In the genomic region with DNA sequence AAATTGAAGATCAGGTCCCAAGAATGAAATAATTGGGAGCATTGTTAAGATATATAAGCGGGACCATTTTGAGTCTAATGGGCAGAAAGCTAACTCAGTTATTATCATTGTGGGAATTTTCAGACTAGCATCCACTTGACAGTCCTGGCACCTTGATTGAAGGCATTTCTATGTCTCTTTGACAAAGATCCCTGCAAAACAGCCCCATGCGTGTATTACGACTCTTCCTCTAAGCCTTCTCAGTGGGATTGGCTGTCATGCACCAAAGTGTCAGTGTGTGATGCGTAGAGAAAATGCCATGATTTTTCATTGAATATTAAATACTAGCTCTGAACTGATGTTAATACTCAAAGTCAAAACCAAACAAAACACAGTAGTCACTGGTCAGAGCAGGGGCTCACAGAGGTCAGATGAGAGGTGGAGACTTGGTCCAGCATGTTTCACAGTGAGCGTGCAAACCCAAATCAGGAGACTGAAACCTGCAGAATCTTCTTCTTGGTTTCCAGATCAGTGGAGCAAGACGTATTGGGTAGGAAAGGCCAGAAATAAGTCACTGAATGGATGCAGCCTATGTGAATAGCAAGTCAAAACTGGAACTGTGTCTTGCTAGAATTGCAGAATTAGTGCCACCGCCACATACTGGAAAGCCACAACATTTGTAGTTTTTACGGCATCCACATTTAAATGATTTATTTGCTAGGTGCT, we compare ENCODE assay signal across 15 cellular contexts.
DNase-seq lines count a peak whose midpoint lies in the region; ATAC-seq, FAIRE-seq and TF ChIP-seq lines count a peak whose summit lies in the region.
"Had no signal": no experiment of that assay in that cellular context is flagged by ENCODE, and none has a peak within 500 bp of the region (broad histone marks: within the 10 kb centered on the region; RNA-seq: fewer than 3 reads in every experiment).

No MANE protein-coding gene starts in this region.

- SMC1A ChIA-PET in GM12878 (lab: Charles Lee; ENCODE audit: uncharacterized antibody, unreplicated experiment), result no interaction called here

- DNase-seq in GM12878 (ENCODE audit: low read depth, low spot score), result peak; percentile 7
- no peak for DNase-seq in ovary
- DNase-seq in chondrocyte (ENCODE audit: low spot score), result no peak
- DNase-seq in activated T-cell treated with anti-CD3 and anti-CD28 coated beads, Interleukin-2, amount 50 U/mL, for 4 hours, result no peak
- no peak for DNase-seq in SW480 (ENCODE audit: low spot score)
- DNase-seq: NCI-H2171 treated with DMSO at 0.1 percent for 48 hours, right lobe of liver, trophoblast cell had no signal

- in situ Hi-C loops in GM12878 (cut with MboI), result no loop called here

- no peaks in the 10 kb centered on the region for H4K20me1 ChIP-seq in GM12878 (ENCODE audit: control insufficient read depth, insufficient read depth)

- TF ChIP-seq RAD21 in GM12878 (IDR thresholded peaks at IDR 0.05; ENCODE audit: insufficient read depth, low read depth, low read length), result no peak

- H2AFZ ChIP-seq in GM12878 (ENCODE audit: control insufficient read depth, low read depth, low read length), result no peak overlapping the region

- BruUV-seq in GM12878 (replicated peaks; lab: Mats Ljungman, UMichigan), result no TSS peak

- TF ChIP-seq EP300 in GM12878 (IDR thresholded peaks at IDR 0.05; ENCODE audit: borderline replicate concordance in 1 of 2, control insufficient read depth in 1 of 2, low read depth in 2 of 2, low read length in 2 of 2) (no peak; a peak in 1 of 4 replicates), ovary (IDR thresholded peaks at IDR 0.05) (no peak)

- ATAC-seq in GM18511 (IDR thresholded peaks at IDR 0.05; ENCODE audit: unreplicated experiment), result peak; percentile 96
- ATAC-seq in GM21423 (IDR thresholded peaks at IDR 0.05; ENCODE audit: unreplicated experiment), result peak; percentile 90
- ATAC-seq in HG03039 (IDR thresholded peaks at IDR 0.05; ENCODE audit: unreplicated experiment), result peak; percentile 87
- peak; percentile 42 for ATAC-seq in GM12878
- ATAC-seq in activated T-cell treated with anti-CD3 and anti-CD28 coated beads, Interleukin-2, amount 50 U/mL, for 4 hours, result no peak
- ATAC-seq: HCT116, right lobe of liver had no signal

- WGBS in GM12878 (ENCODE audit: insufficient coverage, insufficient replicate concordance, low lambda C conversion rate, missing lambda C conversion rate), result 26% methylated on average over 8 of the region's 8 CpGs
- 98% methylated on average over 8 of the region's 8 CpGs for WGBS in ovary, 3 donors

- H3K27me3 ChIP-seq in GM12878 (replicated peaks in 1 of 2; ENCODE audit: control insufficient read depth in 2 of 2, insufficient read depth in 2 of 2, low read length in 1 of 2) (no peaks in the 10 kb centered on the region), ovary (no peaks in the 10 kb centered on the region)
- H3K27me3 ChIP-seq: right lobe of liver had no signal

- no peak overlapping the region for H3K9ac ChIP-seq in GM12878 (ENCODE audit: control insufficient read depth, insufficient read depth, low read length)

- no peaks in the 10 kb centered on the region for H3K9me3 ChIP-seq in GM12878 (replicated peaks; ENCODE audit: control insufficient read depth, insufficient read depth, low read length)
- no peaks in the 10 kb centered on the region for H3K9me3 ChIP-seq in ovary
- H3K9me3 ChIP-seq: right lobe of liver had no signal

- H3K36me3 Mint-ChIP-seq in chondrocyte (ENCODE audit: low read depth), result no peaks in the 10 kb centered on the region
- no peaks in the 10 kb centered on the region for H3K36me3 Mint-ChIP-seq in activated T-cell treated with anti-CD3 and anti-CD28 coated beads, Interleukin-2, amount 50 U/mL, for 4 hours (ENCODE audit: insufficient read depth)

- H3K4me3 ChIP-seq in GM12878, result no peak overlapping the region
- H3K4me3 ChIP-seq in ovary, result no peak overlapping the region
- H3K4me3 ChIP-seq: right lobe of liver had no signal

- peaks cover 7% of the 10 kb centered on the region for H3K4me1 Mint-ChIP-seq in chondrocyte (ENCODE audit: low read depth)
- no peaks in the 10 kb centered on the region for H3K4me1 Mint-ChIP-seq in activated T-cell treated with anti-CD3 and anti-CD28 coated beads, Interleukin-2, amount 50 U/mL, for 4 hours (ENCODE audit: low read depth)

- no peak overlapping the region for H3K27ac Mint-ChIP-seq in chondrocyte (ENCODE audit: unreplicated experiment)
- H3K27ac Mint-ChIP-seq: B cell; T-helper 1 cell treated with Interleukin-12 subunit alpha and Interleukin-12 subunit beta and Interleukin-4 antibody, amounts not matched to agents 30 μg/mL and 1 μg/mL, for 36 hours had no signal

- H3K4me3 Mint-ChIP-seq in chondrocyte (ENCODE audit: unreplicated experiment), result no peak overlapping the region
- H3K4me3 Mint-ChIP-seq in activated T-cell treated with anti-CD3 and anti-CD28 coated beads, Interleukin-2, amount 50 U/mL, for 4 hours, result no peak overlapping the region
- H3K4me3 Mint-ChIP-seq: B cell; T-helper 1 cell treated with Interleukin-12 subunit alpha and Interleukin-12 subunit beta and Interleukin-4 antibody, amounts not matched to agents 30 μg/mL and 1 μg/mL, for 36 hours had no signal

- CTCF ChIA-PET in GM12878 (lab: Yijun Ruan, JAX), result no interaction called here

- no peaks in the 10 kb centered on the region for H3K27me3 Mint-ChIP-seq in chondrocyte (ENCODE audit: low read depth)
- H3K27me3 Mint-ChIP-seq in activated T-cell treated with anti-CD3 and anti-CD28 coated beads, Interleukin-2, amount 50 U/mL, for 4 hours (ENCODE audit: low read depth), result peaks cover 7% of the 10 kb centered on the region

- no peak overlapping the region for H3K4me2 ChIP-seq in GM12878 (ENCODE audit: control insufficient read depth, insufficient read depth)

- RAD21 ChIA-PET in GM12878 (lab: Charles Lee; ENCODE audit: unreplicated experiment), result no interaction called here

- H3K9me3 Mint-ChIP-seq in chondrocyte (ENCODE audit: low read depth), result no peaks in the 10 kb centered on the region
- no peaks in the 10 kb centered on the region for H3K9me3 Mint-ChIP-seq in activated T-cell treated with anti-CD3 and anti-CD28 coated beads, Interleukin-2, amount 50 U/mL, for 4 hours
- H3K9me3 Mint-ChIP-seq: T-helper 1 cell treated with Interleukin-12 subunit alpha and Interleukin-12 subunit beta and Interleukin-4 antibody, amounts not matched to agents 30 μg/mL and 1 μg/mL, for 36 hours had no signal

- no peaks in the 10 kb centered on the region; the same call in 1 of the 2 replicates for H3K79me2 ChIP-seq in GM12878 (ENCODE audit: control insufficient read depth, insufficient read depth, low read length)

- POLR2A ChIA-PET in GM12878 (lab: Charles Lee), result no interaction called here

- H3K36me3 ChIP-seq in GM12878 (ENCODE audit: control insufficient read depth in 2 of 2, insufficient read depth in 2 of 2, low read length in 1 of 2) (no peaks in the 10 kb centered on the region), ovary (no peaks in the 10 kb centered on the region)
- H3K36me3 ChIP-seq: right lobe of liver had no signal

- no peak overlapping the region for H3K27ac ChIP-seq in GM12878 (ENCODE audit: control insufficient read depth, insufficient read depth)
- no peak overlapping the region for H3K27ac ChIP-seq in ovary
- H3K27ac ChIP-seq: right lobe of liver had no signal

- no peak for TF ChIP-seq POLR2A in GM12878 (IDR thresholded peaks at IDR 0.05; ENCODE audit: low read depth, low read length)
- TF ChIP-seq POLR2A in ovary (IDR thresholded peaks at IDR 0.05), result no peak

- TF ChIP-seq CTCF in GM12878 (IDR thresholded peaks at IDR 0.05 in 2 of 3, conservative IDR thresholded peaks at IDR 0.05 in 1 of 3; ENCODE audit: control insufficient read depth in 2 of 3, extremely low read depth in 1 of 3, insufficient read depth in 1 of 3, low read depth in 3 of 3, low read length in 3 of 3) (no peak), ovary (IDR thresholded peaks at IDR 0.05) (no peak), chondrocyte (IDR thresholded peaks at IDR 0.05) (no peak)

- FAIRE-seq in GM12878 (lab: Jason Lieb, UNC), result peak; percentile 7
- FAIRE-seq: G401.6 had no signal

- intact Hi-C loops in GM12878 (cut with micrococcal nuclease; ENCODE audit: unreplicated experiment), result no loop called here
- intact Hi-C loops in ovary (cut with DNase I), result no loop called here

- H3K4me1 ChIP-seq in GM12878 (ENCODE audit: control insufficient read depth, insufficient read depth, low read length) (no peaks in the 10 kb centered on the region), ovary (ENCODE audit: insufficient read depth) (peaks cover 6% of the 10 kb centered on the region)
- H3K4me1 ChIP-seq: right lobe of liver had no signal

TF ChIP-seq in GM12878, 131 proteins besides CTCF, POLR2A, EP300 and RAD21 (continues in another document):
- TF ChIP-seq ZNF207 (IDR thresholded peaks at IDR 0.05; ENCODE audit: borderline replicate concordance) (no peak), BHLHE40 (IDR thresholded peaks at IDR 0.05; ENCODE audit: borderline replicate concordance in 1 of 2, low read depth in 2 of 2, low read length in 1 of 2) (peak in 1 of 2 experiments; percentile 16; a peak in 1 of 4 replicates), RB1 (IDR thresholded peaks at IDR 0.05; ENCODE audit: borderline replicate concordance) (no peak), BMI1 (IDR thresholded peaks at IDR 0.05; ENCODE audit: borderline replicate concordance) (no peak), PAX8 (IDR thresholded peaks at IDR 0.05) (no peak), RBBP5 (conservative IDR thresholded peaks at IDR 0.05) (no peak)
- TF ChIP-seq, protein P1, sequence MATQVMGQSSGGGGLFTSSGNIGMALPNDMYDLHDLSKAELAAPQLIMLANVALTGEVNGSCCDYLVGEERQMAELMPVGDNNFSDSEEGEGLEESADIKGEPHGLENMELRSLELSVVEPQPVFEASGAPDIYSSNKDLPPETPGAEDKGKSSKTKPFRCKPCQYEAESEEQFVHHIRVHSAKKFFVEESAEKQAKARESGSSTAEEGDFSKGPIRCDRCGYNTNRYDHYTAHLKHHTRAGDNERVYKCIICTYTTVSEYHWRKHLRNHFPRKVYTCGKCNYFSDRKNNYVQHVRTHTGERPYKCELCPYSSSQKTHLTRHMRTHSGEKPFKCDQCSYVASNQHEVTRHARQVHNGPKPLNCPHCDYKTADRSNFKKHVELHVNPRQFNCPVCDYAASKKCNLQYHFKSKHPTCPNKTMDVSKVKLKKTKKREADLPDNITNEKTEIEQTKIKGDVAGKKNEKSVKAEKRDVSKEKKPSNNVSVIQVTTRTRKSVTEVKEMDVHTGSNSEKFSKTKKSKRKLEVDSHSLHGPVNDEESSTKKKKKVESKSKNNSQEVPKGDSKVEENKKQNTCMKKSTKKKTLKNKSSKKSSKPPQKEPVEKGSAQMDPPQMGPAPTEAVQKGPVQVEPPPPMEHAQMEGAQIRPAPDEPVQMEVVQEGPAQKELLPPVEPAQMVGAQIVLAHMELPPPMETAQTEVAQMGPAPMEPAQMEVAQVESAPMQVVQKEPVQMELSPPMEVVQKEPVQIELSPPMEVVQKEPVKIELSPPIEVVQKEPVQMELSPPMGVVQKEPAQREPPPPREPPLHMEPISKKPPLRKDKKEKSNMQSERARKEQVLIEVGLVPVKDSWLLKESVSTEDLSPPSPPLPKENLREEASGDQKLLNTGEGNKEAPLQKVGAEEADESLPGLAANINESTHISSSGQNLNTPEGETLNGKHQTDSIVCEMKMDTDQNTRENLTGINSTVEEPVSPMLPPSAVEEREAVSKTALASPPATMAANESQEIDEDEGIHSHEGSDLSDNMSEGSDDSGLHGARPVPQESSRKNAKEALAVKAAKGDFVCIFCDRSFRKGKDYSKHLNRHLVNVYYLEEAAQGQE (IDR thresholded peaks at IDR 0.05; ENCODE audit: low read depth, low read length), result no peak

Comparison
In these comparisons a context has a peak if more than half of its experiments do, and no peak if none do; other contexts are left out.
1. ATAC-seq: peak in GM18511 (single experiment), GM21423 (single experiment), HG03039 (single experiment) and GM12878 (single experiment); none in activated T-cell treated with anti-CD3 and anti-CD28 coated beads, Interleukin-2, amount 50 U/mL, for 4 hours (0 of 2).